In genomic region chr2:212266310-212266709, GRCh38 we compare ENCODE assay signal across 21 cellular contexts.
"Had no signal": no experiment of that assay in that cellular context is flagged by ENCODE, and none has a peak within 500 bp of the region (broad histone marks: within the 10 kb centered on the region; RNA-seq: fewer than 3 reads in every experiment).

No MANE protein-coding gene starts in this region.

- H3K27me3 Mint-ChIP-seq: activated CD8-positive, alpha-beta T cell treated with anti-CD3 and anti-CD28 coated beads for 36 hours; activated naive CD4-positive, alpha-beta T cell treated with anti-CD3 and anti-CD28 coated beads, Interleukin-2, amount 10 ng/mL, durations not matched to agents 7 days and 5 days; activated naive CD8-positive, alpha-beta T cell treated with anti-CD3 and anti-CD28 coated beads for 36 hours had no signal

- H3K9me3 Mint-ChIP-seq: activated CD8-positive, alpha-beta T cell treated with anti-CD3 and anti-CD28 coated beads for 36 hours; activated naive CD4-positive, alpha-beta T cell treated with anti-CD3 and anti-CD28 coated beads, Interleukin-2, amount 10 ng/mL, durations not matched to agents 7 days and 5 days; activated naive CD8-positive, alpha-beta T cell treated with anti-CD3 and anti-CD28 coated beads for 36 hours; activated T-cell treated with anti-CD3 and anti-CD28 coated beads, Interleukin-2, amount 50 U/mL, for 72 hours; activated T-helper 2 cell treated with anti-CD3 and anti-CD28 coated beads, Interferon-gamma antibody, Interleukin-2, Interleukin-4, amounts not matched to agents 10 μg/mL and 5 μg/mL and 100 μg/mL, durations not matched to agents 14 hours and 24 hours and 36 hours had no signal

- ATAC-seq: activated CD8-positive, alpha-beta T cell treated with anti-CD3 and anti-CD28 coated beads for 36 hours; activated T-cell treated with anti-CD3 and anti-CD28 coated beads, Interleukin-2, amount 50 U/mL, for 72 hours had no signal

- H2AFZ ChIP-seq: PC-9 had no signal

- H3K4me3 Mint-ChIP-seq: activated CD8-positive, alpha-beta T cell treated with anti-CD3 and anti-CD28 coated beads for 36 hours; activated naive CD4-positive, alpha-beta T cell treated with anti-CD3 and anti-CD28 coated beads, Interleukin-2, amount 10 ng/mL, durations not matched to agents 7 days and 5 days; activated naive CD8-positive, alpha-beta T cell treated with anti-CD3 and anti-CD28 coated beads for 36 hours; activated T-cell treated with anti-CD3 and anti-CD28 coated beads, Interleukin-2, amount 50 U/mL, for 72 hours had no signal

- H3K36me3 ChIP-seq: brain microvascular endothelial cell, cardiac muscle cell had no signal

- DNase-seq: activated CD4-positive, alpha-beta T cell treated with anti-CD3 and anti-CD28 coated beads for 4 hours; activated CD8-positive, alpha-beta memory T cell treated with anti-CD3 and anti-CD28 coated beads, Interleukin-2, amount 50 U/mL, for 4 hours; activated CD8-positive, alpha-beta T cell treated with anti-CD3 and anti-CD28 coated beads for 36 hours; activated gamma-delta T cell treated with Interleukin-2 at 50 U/mL for 16 hours; activated naive CD4-positive, alpha-beta T cell treated with anti-CD3 and anti-CD28 coated beads, Interleukin-2, amount 10 ng/mL, durations not matched to agents 7 days and 5 days; activated naive CD8-positive, alpha-beta T cell treated with anti-CD3 and anti-CD28 coated beads for 36 hours; activated T-cell treated with anti-CD3 and anti-CD28 coated beads, Interleukin-2, amount 50 U/mL, for 72 hours; brain microvascular endothelial cell; NCI-H1105 treated with DMSO at 0.1 percent for 48 hours; NCI-H146; NCI-H187 treated with DMSO at 0.1 percent for 48 hours; NCI-H2171; NCI-H2227 treated with DMSO at 0.1 percent for 48 hours; NCI-H446 treated with DMSO at 0.1 percent for 48 hours; NCI-H526 treated with DMSO at 0.1 percent for 48 hours; PC-9; SIG-M5; T-helper 1 cell had no signal

- H3K4me1 Mint-ChIP-seq: activated naive CD4-positive, alpha-beta T cell treated with anti-CD3 and anti-CD28 coated beads, Interleukin-2, amount 10 ng/mL, durations not matched to agents 7 days and 5 days; activated naive CD8-positive, alpha-beta T cell treated with anti-CD3 and anti-CD28 coated beads for 36 hours had no signal

- H3K4me2 ChIP-seq: PC-9 had no signal

- H3K36me3 Mint-ChIP-seq: activated naive CD4-positive, alpha-beta T cell treated with anti-CD3 and anti-CD28 coated beads, Interleukin-2, amount 10 ng/mL, durations not matched to agents 7 days and 5 days; activated naive CD8-positive, alpha-beta T cell treated with anti-CD3 and anti-CD28 coated beads for 36 hours had no signal

- H3K4me3 ChIP-seq: cardiac muscle cell, PC-9 had no signal

- H3K27me3 ChIP-seq: brain microvascular endothelial cell, cardiac muscle cell had no signal

- H3K27ac Mint-ChIP-seq: activated CD8-positive, alpha-beta T cell treated with anti-CD3 and anti-CD28 coated beads for 36 hours; activated naive CD4-positive, alpha-beta T cell treated with anti-CD3 and anti-CD28 coated beads, Interleukin-2, amount 10 ng/mL, durations not matched to agents 7 days and 5 days; activated naive CD8-positive, alpha-beta T cell treated with anti-CD3 and anti-CD28 coated beads for 36 hours; activated T-cell treated with anti-CD3 and anti-CD28 coated beads, Interleukin-2, amount 50 U/mL, for 72 hours; activated T-helper 2 cell treated with anti-CD3 and anti-CD28 coated beads, Interferon-gamma antibody, Interleukin-2, Interleukin-4, amounts not matched to agents 10 μg/mL and 5 μg/mL and 100 μg/mL, durations not matched to agents 14 hours and 24 hours and 36 hours had no signal

- H3K27ac ChIP-seq: brain microvascular endothelial cell, cardiac muscle cell, PC-9, VCaP had no signal
